ENCODE assay signal across 1 cellular context in genomic region chr15:58398053-58398452, GRCh38.
TF ChIP-seq lines count a peak whose summit lies in the region.

No MANE protein-coding gene starts in this region.

TF ChIP-seq in HepG2, 621 proteins besides CTCF, POLR2A, EP300 and RAD21:
- no peak for TF ChIP-seq RFX5 (IDR thresholded peaks at IDR 0.05; ENCODE audit: low read depth, low read length)
- 0 out of 2 replicates have a peak, but pooled peaks have one; percentile 46 for TF ChIP-seq ZNF768 (CRISPR knock-in tag; IDR thresholded peaks at IDR 0.05)
